Comparison of ENCODE assay signal across 12 cellular contexts in genomic region chr13:93249259-93249917, GRCh38. TPM values are rescaled to one million over a fixed set of nuclear protein-coding genes. Genes with fewer than 3 reads are reported as not detected.
DNase-seq lines count a peak whose midpoint lies in the region; ATAC-seq and TF ChIP-seq lines count a peak whose summit lies in the region.
"Had no signal": no experiment of that assay in that cellular context is flagged by ENCODE, and none has a peak within 500 bp of the region (broad histone marks: within the 10 kb centered on the region; RNA-seq: fewer than 3 reads in every experiment).

No MANE protein-coding gene starts in this region.

- H3K4me1 ChIP-seq in mammary epithelial cell (ENCODE audit: insufficient read depth, low read length), result peaks cover 25% of the 10 kb centered on the region

- H3K36me3 ChIP-seq in mammary epithelial cell (ENCODE audit: insufficient read depth, low read length), result no peaks in the 10 kb centered on the region
- H3K36me3 ChIP-seq: neural progenitor cell had no signal

- TF ChIP-seq CTCF in C4-2B (conservative IDR thresholded peaks at IDR 0.05) (no peak), mammary epithelial cell (conservative IDR thresholded peaks at IDR 0.05 in 1 of 2, IDR thresholded peaks at IDR 0.05 in 1 of 2; ENCODE audit: extremely low read depth in 1 of 2, insufficient read depth in 1 of 2, low read depth in 1 of 2, low read length in 2 of 2) (no peak)

- dilution Hi-C loops in mammary epithelial cell (cut with HindIII; ENCODE audit: low sequenced_read_pairs), result no loop called here

- no peaks in the 10 kb centered on the region for H3K27me3 ChIP-seq in mammary epithelial cell (ENCODE audit: insufficient read depth, low read length)
- H3K27me3 ChIP-seq: neural progenitor cell had no signal

- no peaks in the 10 kb centered on the region for H3K9me3 ChIP-seq in mammary epithelial cell (replicated peaks; ENCODE audit: insufficient read depth, low read length)

- H2AFZ ChIP-seq in mammary epithelial cell (ENCODE audit: low read depth, low read length), result peak overlapping the region; percentile 70
- H2AFZ ChIP-seq: neural progenitor cell had no signal

- H3K4me3 ChIP-seq in mammary epithelial cell (replicated peaks in 1 of 3; ENCODE audit: insufficient read depth in 1 of 3, low read depth in 2 of 3, low read length in 3 of 3), result no peak overlapping the region
- H3K4me3 ChIP-seq: neural progenitor cell had no signal

- DNase-seq in LHCN-M2 (ENCODE audit: low read depth), result peak; percentile 93
- DNase-seq in mammary epithelial cell, result peak; percentile 84
- peak; percentile 4 to 9 for DNase-seq in lung microvascular endothelial cell (ENCODE audit: low read depth in 2 of 2)
- no peak for DNase-seq in stimulated activated CD4-positive, alpha-beta T cell treated with anti-CD3 and anti-CD28 coated beads, Interleukin-12 subunit alpha, Interleukin-12 subunit beta, amount 100 ng/mL, for 4 hours
- DNase-seq: erythroblast had no signal

- peak overlapping the region; percentile 44 for H3K4me2 ChIP-seq in mammary epithelial cell (ENCODE audit: insufficient read depth, low read depth, low read length)
- H3K4me2 ChIP-seq: neural progenitor cell had no signal

- no peak overlapping the region for H3K9ac ChIP-seq in mammary epithelial cell (ENCODE audit: insufficient read depth, low read length)
- H3K9ac ChIP-seq: neural progenitor cell had no signal

- CTCF ChIA-PET in mammary epithelial cell (lab: Charles Lee; ENCODE audit: low non-redundant PET), result no interaction called here

- H3K27ac ChIP-seq in C4-2B (peak overlapping the region; percentile 18; the same call in 1 of the 2 replicates), mammary epithelial cell (ENCODE audit: insufficient read depth, low read depth, low read length) (peak overlapping the region; percentile 80)
- H3K27ac ChIP-seq: neural progenitor cell had no signal

- ATAC-seq in HG03196 (IDR thresholded peaks at IDR 0.05; ENCODE audit: unreplicated experiment) (no peak), HG03108 (IDR thresholded peaks at IDR 0.05; ENCODE audit: unreplicated experiment) (no peak), GM18867 (IDR thresholded peaks at IDR 0.05; ENCODE audit: unreplicated experiment) (no peak)
- ATAC-seq: activated T-helper 17 cell treated with anti-CD3 and anti-CD28 coated beads, Interleukin-2, amount 50 U/mL, for 72 hours had no signal

- WGBS in mammary epithelial cell (ENCODE audit: low coverage, missing lambda C conversion rate), result 63% methylated on average over 3 of the region's 3 CpGs

- intact Hi-C loops in mammary epithelial cell (cut with micrococcal nuclease), result loop anchor here (5.0 kb wide), 2 partner anchors 257 to 1098 kb away; no protein-coding TSS in a partner anchor

- no peaks in the 10 kb centered on the region for H4K20me1 ChIP-seq in mammary epithelial cell (ENCODE audit: insufficient read depth, low read length)

- H3K79me2 ChIP-seq in mammary epithelial cell (ENCODE audit: insufficient read depth, low read length), result no peaks in the 10 kb centered on the region

- BruUV-seq in mammary epithelial cell (replicated peaks; lab: Mats Ljungman, UMichigan), result no TSS peak

- in situ Hi-C loops in mammary epithelial cell (cut with MboI; ENCODE audit: low sequenced_read_pairs in 2 of 2), result loop anchor here in 1 of 2 donors (25.0 kb wide), 1 partner anchor 1088 kb away; no protein-coding TSS in a partner anchor

RNA-seq across cellular contexts. Expression of gene GPC6, which starts 22.8 kb away (rescaled TPM):
- total RNA-seq in LHCN-M2 (2014; rRNA removed) (13.0 and 17.0 TPM in 2 replicates), mammary epithelial cell (10 to 100 TPM in 1 of 2 donors, 1 to 10 TPM in 1; 3.0 to 31.2 TPM), lung microvascular endothelial cell (under 0.01 TPM in 2 replicates)
- 3.2 TPM for polyA plus RNA-seq in LHCN-M2 (2012)
- 3.4 TPM for polyA plus RNA-seq in mammary epithelial cell
- 0.83 TPM for polyA minus RNA-seq in mammary epithelial cell
- total RNA-seq: activated T-helper 17 cell treated with anti-CD3 and anti-CD28 coated beads, Interleukin-2, amount 50 U/mL, for 72 hours; T-helper 2 cell treated with Interferon-gamma antibody and Interleukin-4, amounts not matched to agents 100 ng/mL and 5 ng/mL, for 36 hours had no signal
